Comparison of ENCODE assay signal across 8 cellular contexts in the genomic region with DNA sequence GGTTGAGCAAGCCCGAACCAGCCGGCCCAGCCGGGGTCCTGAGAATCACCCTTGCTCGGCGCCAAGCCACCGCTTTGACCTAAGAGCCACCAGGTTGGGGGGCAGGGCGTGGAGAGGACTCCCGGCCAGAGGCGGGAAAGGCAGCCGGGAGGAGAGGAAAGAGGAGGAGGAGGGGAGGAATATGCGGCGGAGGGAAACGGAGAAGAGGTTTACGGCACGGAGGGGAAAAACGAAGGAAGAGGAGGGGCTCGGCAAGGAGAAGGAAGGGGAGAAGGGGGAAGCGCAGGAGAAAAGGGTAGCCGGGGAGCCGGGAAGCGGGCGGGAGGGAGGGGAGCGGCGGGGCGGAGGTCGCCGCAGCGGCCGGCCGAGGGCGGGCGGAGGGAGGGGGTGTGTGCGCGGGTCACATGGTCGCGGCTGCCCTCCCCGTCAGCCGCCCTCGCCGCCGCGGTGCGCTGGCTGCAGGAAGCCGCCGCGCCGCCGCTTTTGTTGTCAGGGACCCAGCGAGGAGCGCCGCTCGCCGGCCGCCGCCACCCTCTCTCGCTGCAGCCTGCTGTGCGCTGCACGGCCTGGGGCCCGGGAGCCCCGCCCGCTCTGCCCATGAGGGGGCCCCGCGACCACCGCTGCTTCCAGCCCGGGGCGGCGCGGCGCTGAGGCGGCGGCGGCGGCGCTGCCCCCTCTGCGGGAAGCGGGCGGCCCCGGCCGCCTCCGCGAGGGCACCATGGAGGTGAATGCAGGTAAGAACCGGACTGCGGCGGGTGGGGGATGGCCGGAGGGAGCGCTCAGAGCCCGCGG. TPM values are rescaled to one million over a fixed set of nuclear protein-coding genes. Genes with fewer than 3 reads are reported as not detected.
DNase-seq lines count a peak whose midpoint lies in the region; ATAC-seq and TF ChIP-seq lines count a peak whose summit lies in the region.

TSS of gene NR1D2 (plus strand) at position 426 of the 792 bp plus-strand sequence. CDS start at position 719, 293 bp downstream.

- H3K36me3 Mint-ChIP-seq in type B pancreatic cell: peaks cover 8% of the 10 kb centered on the region

- peaks cover 33% of the 10 kb centered on the region for H3K4me1 Mint-ChIP-seq in type B pancreatic cell (ENCODE audit: unreplicated experiment)

- H3K4me3 Mint-ChIP-seq in type B pancreatic cell: peak within 1 kb of the TSS; percentile 96

- H3K9me3 ChIP-seq in heart right ventricle: no peaks in the 10 kb centered on the region

- H3K4me1 ChIP-seq in heart right ventricle: peaks cover 19 to 46% (median 43%) of the 10 kb centered on the region in 9 donors

- peak; percentile 65 to 79 (median 77) for ATAC-seq in heart right ventricle

- DNase-seq in H4 (ENCODE audit: low spot score) (peak; percentile 51), LHCN-M2 (ENCODE audit: low read depth) (peak; percentile 70), T follicular helper cell (ENCODE audit: low read depth) (peak; percentile 68), heart right ventricle (peak; percentile 89), posterior vena cava (ENCODE audit: low spot score) (peak; percentile 93), type B pancreatic cell (ENCODE audit: extremely low spot score, unreplicated experiment) (peak; percentile 88)

- peaks cover 17% of the 10 kb centered on the region for H3K27me3 Mint-ChIP-seq in type B pancreatic cell

- TF ChIP-seq CTCF in heart right ventricle (IDR thresholded peaks at IDR 0.05) (peak in 2 of 9 donors; percentile 6 to 25), type B pancreatic cell (conservative IDR thresholded peaks at IDR 0.05) (no peak)

- intact Hi-C loops in heart right ventricle (cut with DNase I): loop anchor here in 6 of 10 donors (1.0 to 2.0 kb wide), 2 partner anchors 28 kb away; partner anchors contain the start of genes RPL15 (in 6 of the 6) and NKIRAS1 (in 4 of the 6)
- intact Hi-C loops in posterior vena cava (cut with DNase I): no loop called here

- peaks cover 0 to 5% (median 0%) of the 10 kb centered on the region in 9 donors for H3K36me3 ChIP-seq in heart right ventricle

- no peaks in the 10 kb centered on the region for H3K9me3 Mint-ChIP-seq in type B pancreatic cell

- H3K27me3 ChIP-seq in heart right ventricle: no peaks in the 10 kb centered on the region

- peak within 1 kb of the TSS; percentile 98 for H3K27ac Mint-ChIP-seq in type B pancreatic cell

- WGBS in adipose tissue, 3 donors: 0% methylated on average over 34 to 87 of the region's 88 CpGs
- 0 to 1% methylated on average over 51 to 87 of the region's 88 CpGs for WGBS in heart right ventricle, 2 donors

- peak within 1 kb of the TSS; percentile 86 for H3K4me3 ChIP-seq in GM08714 (ENCODE audit: low read length)
- H3K4me3 ChIP-seq in heart right ventricle: peak within 1 kb of the TSS; percentile 67 to 96 (median 79)

- H3K27ac ChIP-seq in adipose tissue (ENCODE audit: low read depth, low read length) (peak within 1 kb of the TSS; percentile 77), heart right ventricle (peak within 1 kb of the TSS; percentile 87 to 100 (median 98))

RNA-seq across cellular contexts. Expression of gene NR1D2, which starts in this region (rescaled TPM):
- 17.7 and 20.2 TPM in 2 replicates for total RNA-seq in H4 (2014; rRNA removed; shearing (Covaris generic))
- total RNA-seq in LHCN-M2 (2014; rRNA removed) (10.4 and 13.7 TPM in 2 replicates), heart right ventricle (10 to 100 TPM; 12.4 to 54.7 (median 36.2) TPM), posterior vena cava (10 to 100 TPM; 28.9 to 31.5 TPM), type B pancreatic cell (ENCODE audit: low replicate concordance) (20.6 and 23.1 TPM in 2 replicates)
- 3.8 TPM for polyA plus RNA-seq in LHCN-M2 (2012)
- polyA plus RNA-seq in adipose tissue (10 to 100 TPM in 1 of 3 donors, 1 to 10 TPM in 2; 6.3 to 15.4 (median 7.6) TPM), heart right ventricle (1 to 10 TPM; 2.8 to 8.3 TPM)

Comparison
In these comparisons a context has a peak if more than half of its experiments do, and no peak if none do; other contexts are left out.
1. Peak in every context shown above with its lines: DNase-seq, ATAC-seq, H3K4me3 ChIP-seq and H3K27ac ChIP-seq.
2. intact Hi-C loops: an anchor here in heart right ventricle (1.0 to 2.0 kb wide); none called in posterior vena cava.